Comparison of ENCODE assay signal across 8 cellular contexts in genomic region chr12:47818382-47818700, GRCh38. TPM values are rescaled to one million over a fixed set of nuclear protein-coding genes. Genes with fewer than 3 reads are reported as not detected.
DNase-seq lines count a peak whose midpoint lies in the region; ATAC-seq and TF ChIP-seq lines count a peak whose summit lies in the region.

No MANE protein-coding gene starts in this region.

- H3K4me2 ChIP-seq in osteoblast (ENCODE audit: insufficient read depth, low read length) = peak overlapping the region; percentile 81

- no peaks in the 10 kb centered on the region for H3K9me3 Mint-ChIP-seq in CD8-positive, alpha-beta T cell
- H3K9me3 Mint-ChIP-seq in endodermal cell = no peaks in the 10 kb centered on the region

- H2AFZ ChIP-seq in osteoblast (ENCODE audit: low read length) = no peak overlapping the region

- DNase-seq in CD8-positive, alpha-beta T cell = peak in 1 of 7 experiments; percentile 38
- DNase-seq in Panc1 (ENCODE audit: low read depth, low spot score) (no peak), endodermal cell (no peak), osteoblast (ENCODE audit: insufficient read length, low spot score, missing footprints) (peak; percentile 95), NCI-H526 treated with DMSO at 0.1 percent for 48 hours (lab: John Stamatoyannopoulos, UW) (no peak), GM10266 (ENCODE audit: extremely low spot score) (no peak), cerebellar nuclear complex (lab: John Stamatoyannopoulos, UW) (no peak), NCI-H524 (lab: John Stamatoyannopoulos, UW) (no peak)

- H3K4me1 Mint-ChIP-seq in CD8-positive, alpha-beta T cell (ENCODE audit: low read depth) = peaks cover 87% of the 10 kb centered on the region
- peaks cover 57% of the 10 kb centered on the region for H3K4me1 Mint-ChIP-seq in endodermal cell

- H4K20me1 ChIP-seq in osteoblast (ENCODE audit: insufficient read depth, low read length) = peaks cover 45% of the 10 kb centered on the region

- TF ChIP-seq CTCF in CD8-positive, alpha-beta T cell (IDR thresholded peaks at IDR 0.05) = no peak
- no peak for TF ChIP-seq CTCF in Panc1 (IDR thresholded peaks at IDR 0.05)
- TF ChIP-seq CTCF in endodermal cell (conservative IDR thresholded peaks at IDR 0.05) = no peak
- no peak for TF ChIP-seq CTCF in osteoblast (IDR thresholded peaks at IDR 0.05; ENCODE audit: extremely low read depth, low read depth, low read length)
- no peak for TF ChIP-seq CTCF in GM10266 (IDR thresholded peaks at IDR 0.05; ENCODE audit: control insufficient read depth, insufficient read depth, low read depth, missing control alignments)

- H3K27me3 Mint-ChIP-seq in CD8-positive, alpha-beta T cell (ENCODE audit: low read depth) = no peaks in the 10 kb centered on the region
- H3K27me3 Mint-ChIP-seq in endodermal cell (ENCODE audit: insufficient read depth) = peaks cover 3% of the 10 kb centered on the region

- H3K36me3 Mint-ChIP-seq in CD8-positive, alpha-beta T cell = peaks cover 15% of the 10 kb centered on the region
- H3K36me3 Mint-ChIP-seq in endodermal cell (ENCODE audit: low read depth) = peaks cover 16% of the 10 kb centered on the region

- peak overlapping the region; percentile 62 for H3K9ac ChIP-seq in endodermal cell (ENCODE audit: extremely low read depth, low read length, poor library complexity, severe bottlenecking)

- H3K79me2 ChIP-seq in osteoblast (ENCODE audit: insufficient read depth, low read length) = peaks cover 65% of the 10 kb centered on the region

- BruUV-seq in Panc1 (replicated peaks; lab: Mats Ljungman, UMichigan) = no TSS peak

- 52 to 53% methylated on average over 5 to 6 of the region's 6 CpGs for WGBS in endodermal cell (ENCODE audit: insufficient coverage in 1 of 2, insufficient read length in 1 of 2), 2 experiments

- in situ Hi-C loops in Panc1 (cut with HindIII; ENCODE audit: low pct_unique_long_range_greater_than_20kb, low sequenced_read_pairs) = no loop called here

- H3K36me3 ChIP-seq in CD8-positive, alpha-beta T cell (ENCODE audit: insufficient read depth, low read length) = no peaks in the 10 kb centered on the region
- H3K36me3 ChIP-seq in Panc1 (ENCODE audit: control insufficient read depth, insufficient read depth, low read length) (no peaks in the 10 kb centered on the region), endodermal cell (ENCODE audit: control insufficient read depth, insufficient read depth, low read length) (peaks cover 19% of the 10 kb centered on the region), osteoblast (ENCODE audit: insufficient read depth, low read length) (peaks cover 6% of the 10 kb centered on the region)

- H3K27me3 ChIP-seq in CD8-positive, alpha-beta T cell (ENCODE audit: insufficient read depth, low read length) = no peaks in the 10 kb centered on the region
- H3K27me3 ChIP-seq in Panc1 (ENCODE audit: control insufficient read depth, insufficient read depth, low read length) (no peaks in the 10 kb centered on the region), endodermal cell (ENCODE audit: control insufficient read depth, insufficient read depth, low read length, poor library complexity, severe bottlenecking) (no peaks in the 10 kb centered on the region), osteoblast (ENCODE audit: insufficient read depth, low read length) (no peaks in the 10 kb centered on the region)

- ATAC-seq in CD8-positive, alpha-beta T cell = peak; percentile 6
- peak; percentile 0; the same call in 1 of the 2 replicates for ATAC-seq in Panc1

- POLR2A ChIA-PET in CD8-positive, alpha-beta T cell (lab: Charles Lee) = interaction anchor here (0.9 to 7.1 kb wide), 5 partner anchors 9 to 602 kb away, joined by 3 to 87 read pairs (median 4); no protein-coding TSS in a partner anchor
- POLR2A ChIA-PET in Panc1 (lab: Charles Lee) = no interaction called here

- H3K4me3 Mint-ChIP-seq in CD8-positive, alpha-beta T cell = peak overlapping the region; percentile 95
- peak overlapping the region; percentile 79 for H3K4me3 Mint-ChIP-seq in endodermal cell

- peak overlapping the region; percentile 60 for H3K27ac ChIP-seq in CD8-positive, alpha-beta T cell (ENCODE audit: low read depth, low read length)
- H3K27ac ChIP-seq in Panc1 (ENCODE audit: low read length) = peak overlapping the region; percentile 86
- H3K27ac ChIP-seq in endodermal cell (ENCODE audit: low read depth, low read length) = no peak overlapping the region
- H3K27ac ChIP-seq in osteoblast (ENCODE audit: low read depth, low read length) = peak overlapping the region; percentile 67

- peak overlapping the region; percentile 95 for H3K27ac Mint-ChIP-seq in CD8-positive, alpha-beta T cell
- H3K27ac Mint-ChIP-seq in endodermal cell = peak overlapping the region; percentile 79

- no peaks in the 10 kb centered on the region for H3K9me3 ChIP-seq in CD8-positive, alpha-beta T cell (ENCODE audit: low read length)
- H3K9me3 ChIP-seq in Panc1 (ENCODE audit: control insufficient read depth, insufficient read depth, low read depth, low read length) = no peaks in the 10 kb centered on the region
- H3K9me3 ChIP-seq in endodermal cell (ENCODE audit: control insufficient read depth, low read length) = no peaks in the 10 kb centered on the region
- no peaks in the 10 kb centered on the region for H3K9me3 ChIP-seq in osteoblast (ENCODE audit: low read depth, low read length)

- peak overlapping the region; percentile 78 for H3K4me3 ChIP-seq in CD8-positive, alpha-beta T cell (ENCODE audit: low read depth, low read length)
- H3K4me3 ChIP-seq in Panc1 (ENCODE audit: low read depth in 2 of 2, low read length in 2 of 2) (peak overlapping the region; percentile 63 to 81), endodermal cell (ENCODE audit: low read length) (peak overlapping the region; percentile 87), osteoblast (ENCODE audit: insufficient read depth, low read length) (peak overlapping the region; percentile 84)

- CTCF ChIA-PET in CD8-positive, alpha-beta T cell (lab: Charles Lee) = interaction anchor here (1.1 to 7.1 kb wide), 9 partner anchors 11 to 103 kb away, joined by 3 to 162 read pairs (median 8); partner anchors contain the start of gene SLC48A1
- CTCF ChIA-PET in Panc1 (lab: Charles Lee) = interaction anchor here (1.4 kb wide), 1 partner anchor 18 kb away, joined by 4 read pairs; no protein-coding TSS in a partner anchor

- peaks cover 80% of the 10 kb centered on the region for H3K4me1 ChIP-seq in CD8-positive, alpha-beta T cell (ENCODE audit: insufficient read depth, low read length)
- H3K4me1 ChIP-seq in Panc1 (ENCODE audit: control insufficient read depth, insufficient read depth, low read length) = peaks cover 68% of the 10 kb centered on the region
- peaks cover 25% of the 10 kb centered on the region for H3K4me1 ChIP-seq in endodermal cell (ENCODE audit: control insufficient read depth, insufficient read depth, low read length)
- H3K4me1 ChIP-seq in osteoblast (ENCODE audit: insufficient read depth, low read length) = peaks cover 65% of the 10 kb centered on the region

- intact Hi-C loops in CD8-positive, alpha-beta T cell (cut with DNase I, micrococcal nuclease) = loop anchor here (10.0 kb wide), 4 partner anchors 286 to 1444 kb away; partner anchors contain the start of genes SENP1 (in 1 of the 2) and SLC38A2 (in 1 of the 2)
- intact Hi-C loops in Panc1 (cut with micrococcal nuclease; ENCODE audit: unreplicated experiment) = no loop called here

RNA-seq across cellular contexts. Expression of gene HDAC7, which starts 1.4 kb away (rescaled TPM):
- total RNA-seq in CD8-positive, alpha-beta T cell = 10 to 100 TPM; 87.3 to 91.4 TPM
- total RNA-seq in Panc1 (2021; ENCODE audit: unreplicated experiment) (84.2 TPM), endodermal cell (100 to 1,000 TPM; 146 to 154 TPM), osteoblast (39.8 and 41.3 TPM in 2 replicates)
- 63.0 TPM for polyA plus RNA-seq in Panc1 (2012; ENCODE audit: insufficient read length)
- polyA plus RNA-seq in endodermal cell (2013, experiment 1 of 2) = 73.0 TPM
- polyA plus RNA-seq in endodermal cell (2013, experiment 2 of 2) = 68.5 TPM

RNA-seq across cellular contexts. Expression of gene SLC48A1, which starts 45.3 kb away (rescaled TPM):
- total RNA-seq in CD8-positive, alpha-beta T cell = 1 to 10 TPM; 4.3 to 5.5 TPM
- 32.0 TPM for total RNA-seq in Panc1 (2021; ENCODE audit: unreplicated experiment)
- polyA plus RNA-seq in Panc1 (2012; ENCODE audit: insufficient read length) = 27.4 TPM
- total RNA-seq in endodermal cell = 10 to 100 TPM; 21.3 to 30.4 TPM
- polyA plus RNA-seq in endodermal cell (2013, experiment 1 of 2) = 13.9 TPM
- polyA plus RNA-seq in endodermal cell (2013, experiment 2 of 2) = 13.5 TPM
- total RNA-seq in osteoblast = 18.0 and 19.2 TPM in 2 replicates

RNA-seq across cellular contexts. Expression of gene RAPGEF3, which starts 59.7 kb away (rescaled TPM):
- total RNA-seq in CD8-positive, alpha-beta T cell = under 1 TPM; 0.14 to 0.25 TPM
- total RNA-seq in Panc1 (2021; ENCODE audit: unreplicated experiment) = 5.8 TPM
- polyA plus RNA-seq in Panc1 (2012; ENCODE audit: insufficient read length) = 2.5 TPM
- 10 to 100 TPM; 11.4 to 19.6 TPM for total RNA-seq in endodermal cell
- polyA plus RNA-seq in endodermal cell (2013, experiment 1 of 2) = 3.7 TPM
- polyA plus RNA-seq in endodermal cell (2013, experiment 2 of 2) = 3.2 TPM
- total RNA-seq in osteoblast = 3.5 and 4.3 TPM in 2 replicates
